ENCODE assay signal across 8 cellular contexts in the genomic region with DNA sequence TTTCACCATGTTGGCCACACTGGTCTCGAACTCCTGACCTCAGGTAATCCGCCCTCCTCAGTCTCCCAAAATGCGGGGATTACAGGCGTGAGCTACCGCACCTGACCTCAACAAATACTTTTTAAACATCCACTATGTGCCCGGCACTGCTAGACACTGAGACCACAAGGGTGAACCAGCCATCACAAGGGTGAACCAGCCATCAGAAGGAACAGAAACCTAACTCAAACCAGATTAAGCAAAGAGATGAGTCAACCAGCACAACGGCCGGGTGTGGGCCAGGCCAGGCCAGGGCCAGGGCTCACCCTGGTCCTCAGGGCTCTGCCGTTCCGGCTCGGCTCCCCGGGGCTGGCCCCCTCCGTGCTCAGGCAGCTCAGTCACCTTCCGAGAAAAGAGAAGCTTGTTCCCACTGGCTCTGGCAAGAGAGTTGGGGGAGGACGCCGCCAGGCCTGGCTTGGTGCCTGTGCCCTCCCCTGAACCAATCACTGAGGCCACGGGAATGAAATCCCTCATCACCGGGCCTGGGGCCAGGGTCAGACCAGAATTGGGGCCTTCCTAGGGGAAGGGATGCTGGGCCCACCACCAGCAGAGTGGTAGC. TPM values are rescaled to one million over a fixed set of nuclear protein-coding genes. Genes with fewer than 3 reads are reported as not detected.
DNase-seq lines count a peak whose midpoint lies in the region; ATAC-seq and TF ChIP-seq lines count a peak whose summit lies in the region.

No MANE protein-coding gene starts in this region.

- no peak for TF ChIP-seq EP300 in esophagus muscularis mucosa (IDR thresholded peaks at IDR 0.05)
- no peak for TF ChIP-seq EP300 in sigmoid colon (IDR thresholded peaks at IDR 0.05)

- H3K27me3 ChIP-seq in esophagus muscularis mucosa: no peaks in the 10 kb centered on the region
- no peaks in the 10 kb centered on the region for H3K27me3 ChIP-seq in sigmoid colon

- intact Hi-C loops in esophagus muscularis mucosa (cut with DNase I) (no loop called here), sigmoid colon (cut with DNase I) (no loop called here)

- H3K27ac ChIP-seq in esophagus muscularis mucosa (replicated peaks in 1 of 4) (peak overlapping the region in 3 of 4 donors; percentile 45 to 47 (median 46)), sigmoid colon (peak overlapping the region in 3 of 4 donors; percentile 6 to 37 (median 26))

- no peak for TF ChIP-seq CTCF in esophagus muscularis mucosa (IDR thresholded peaks at IDR 0.05)
- TF ChIP-seq CTCF in sigmoid colon (IDR thresholded peaks at IDR 0.05): no peak

- WGBS in esophagus muscularis mucosa: 77% methylated on average over 14 of the region's 18 CpGs
- WGBS in sigmoid colon, 2 donors: 79 to 90% methylated on average over 18 of the region's 18 CpGs

- ATAC-seq in GM18907 (IDR thresholded peaks at IDR 0.05; ENCODE audit: unreplicated experiment) (peak; percentile 68), HG03280 (IDR thresholded peaks at IDR 0.05; ENCODE audit: unreplicated experiment) (peak; percentile 81)

- H3K4me1 ChIP-seq in esophagus muscularis mucosa: peaks cover 11 to 26% (median 24%) of the 10 kb centered on the region in 4 donors
- peaks cover 0 to 26% (median 15%) of the 10 kb centered on the region in 4 donors for H3K4me1 ChIP-seq in sigmoid colon

- DNase-seq in esophagus muscularis mucosa (ENCODE audit: extremely low spot score): no peak
- DNase-seq in sigmoid colon: no peak
- DNase-seq in COLO829 (ENCODE audit: low spot score): no peak
- no peak for DNase-seq in activated CD8-positive, alpha-beta memory T cell treated with anti-CD3 and anti-CD28 coated beads for 24 hours
- no peak for DNase-seq in T-helper 1 cell
- DNase-seq in stimulated activated CD4-positive, alpha-beta T cell treated with anti-CD3 and anti-CD28 coated beads, Interleukin-2, amount 100 ng/mL, for 48 hours: no peak

- H3K9me3 ChIP-seq in esophagus muscularis mucosa (no peaks in the 10 kb centered on the region), sigmoid colon (no peaks in the 10 kb centered on the region)

- TF ChIP-seq POLR2A in esophagus muscularis mucosa (IDR thresholded peaks at IDR 0.05; ENCODE audit: low read depth) (no peak), sigmoid colon (IDR thresholded peaks at IDR 0.05) (no peak)

- no peak overlapping the region for H3K4me3 ChIP-seq in esophagus muscularis mucosa
- no peak overlapping the region for H3K4me3 ChIP-seq in sigmoid colon

- H3K36me3 ChIP-seq in esophagus muscularis mucosa: no peaks in the 10 kb centered on the region
- H3K36me3 ChIP-seq in sigmoid colon: no peaks in the 10 kb centered on the region

RNA-seq across cellular contexts. Expression of a gene that starts 4.4 kb away (rescaled TPM):
- total RNA-seq in esophagus muscularis mucosa (not detected), sigmoid colon (not detected)
- not detected for polyA plus RNA-seq in sigmoid colon
